ENCODE assay signal across 2 cellular contexts in genomic region chr1:11906870-11907269, GRCh38.
TF ChIP-seq lines count a peak whose summit lies in the region.

No MANE protein-coding gene starts in this region.

TF ChIP-seq in A549, 52 proteins besides CTCF, POLR2A, EP300 and RAD21:
- no peak for TF ChIP-seq HOXB13 (CRISPR knock-in tag; IDR thresholded peaks at IDR 0.05; ENCODE audit: low read depth)
- TF ChIP-seq, protein P1, sequence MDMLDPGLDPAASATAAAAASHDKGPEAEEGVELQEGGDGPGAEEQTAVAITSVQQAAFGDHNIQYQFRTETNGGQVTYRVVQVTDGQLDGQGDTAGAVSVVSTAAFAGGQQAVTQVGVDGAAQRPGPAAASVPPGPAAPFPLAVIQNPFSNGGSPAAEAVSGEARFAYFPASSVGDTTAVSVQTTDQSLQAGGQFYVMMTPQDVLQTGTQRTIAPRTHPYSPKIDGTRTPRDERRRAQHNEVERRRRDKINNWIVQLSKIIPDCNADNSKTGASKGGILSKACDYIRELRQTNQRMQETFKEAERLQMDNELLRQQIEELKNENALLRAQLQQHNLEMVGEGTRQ (IDR thresholded peaks at IDR 0.05): no peak

TF ChIP-seq in GM23338, 12 proteins besides CTCF, POLR2A, EP300 and RAD21:
- TF ChIP-seq, protein P2, sequence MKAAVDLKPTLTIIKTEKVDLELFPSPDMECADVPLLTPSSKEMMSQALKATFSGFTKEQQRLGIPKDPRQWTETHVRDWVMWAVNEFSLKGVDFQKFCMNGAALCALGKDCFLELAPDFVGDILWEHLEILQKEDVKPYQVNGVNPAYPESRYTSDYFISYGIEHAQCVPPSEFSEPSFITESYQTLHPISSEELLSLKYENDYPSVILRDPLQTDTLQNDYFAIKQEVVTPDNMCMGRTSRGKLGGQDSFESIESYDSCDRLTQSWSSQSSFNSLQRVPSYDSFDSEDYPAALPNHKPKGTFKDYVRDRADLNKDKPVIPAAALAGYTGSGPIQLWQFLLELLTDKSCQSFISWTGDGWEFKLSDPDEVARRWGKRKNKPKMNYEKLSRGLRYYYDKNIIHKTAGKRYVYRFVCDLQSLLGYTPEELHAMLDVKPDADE (IDR thresholded peaks at IDR 0.05): no peak
- TF ChIP-seq CREB1 (CRISPR knock-in tag; IDR thresholded peaks at IDR 0.05; ENCODE audit: low read depth) (no peak), REST (IDR thresholded peaks at IDR 0.05; ENCODE audit: unreplicated experiment) (no peak), EZH2 (IDR thresholded peaks at IDR 0.05; ENCODE audit: low read depth, unreplicated experiment) (no peak), EZH2phosphoT487 (IDR thresholded peaks at IDR 0.05; ENCODE audit: unreplicated experiment) (no peak), STAT1 (IDR thresholded peaks at IDR 0.05; ENCODE audit: unreplicated experiment) (no peak), ZNF114 (CRISPR knock-in tag; IDR thresholded peaks at IDR 0.05) (no peak), JUNB (IDR thresholded peaks at IDR 0.05; ENCODE audit: unreplicated experiment) (no peak), ZNF462 (CRISPR knock-in tag; IDR thresholded peaks at IDR 0.05) (no peak), POLR2AphosphoS5 (IDR thresholded peaks at IDR 0.05; ENCODE audit: low read depth) (no peak), NANOG (IDR thresholded peaks at IDR 0.05; ENCODE audit: borderline replicate concordance) (no peak), ZNF331 (CRISPR knock-in tag; IDR thresholded peaks at IDR 0.05; ENCODE audit: low read depth) (no peak)
